ENCODE assay signal across 20 cellular contexts in genomic region chr2:167406558-167406957, GRCh38.
DNase-seq lines count a peak whose midpoint lies in the region; ATAC-seq, FAIRE-seq and TF ChIP-seq lines count a peak whose summit lies in the region.
"Had no signal": no experiment of that assay in that cellular context is flagged by ENCODE, and none has a peak within 500 bp of the region (broad histone marks: within the 10 kb centered on the region; RNA-seq: fewer than 3 reads in every experiment).

No MANE protein-coding gene starts in this region.

- ATAC-seq in left lobe of liver, result no peak
- ATAC-seq: activated T-cell treated with anti-CD3 and anti-CD28 coated beads, Interleukin-2, amount 50 U/mL, for 72 hours; SK-N-SH treated with all-trans-retinoic acid at 6 μM for 48 hours had no signal

- in situ Hi-C loops in HAP-1 (cut with MboI; ENCODE audit: low sequenced_read_pairs), result no loop called here

- WGBS in HUES64, result 12% methylated on average over 4 of the region's 4 CpGs

- H3K36me3 ChIP-seq in HUES64 (ENCODE audit: insufficient read depth, low read length) (peaks cover 3% of the 10 kb centered on the region; the same call in 1 of the 2 replicates), HAP-1 (replicated peaks) (no peaks in the 10 kb centered on the region)
- H3K36me3 ChIP-seq: BE2C, thyroid gland had no signal

- H3K9me3 ChIP-seq in HUES64 (ENCODE audit: insufficient read depth, low read depth, low read length) (peaks cover 17% of the 10 kb centered on the region), HAP-1 (no peaks in the 10 kb centered on the region)
- H3K9me3 ChIP-seq: BE2C, thyroid gland had no signal

- peaks cover 33% of the 10 kb centered on the region for H3K4me1 ChIP-seq in HUES64 (ENCODE audit: insufficient read depth, low read length)
- H3K4me1 ChIP-seq in HAP-1, result no peaks in the 10 kb centered on the region
- H3K4me1 ChIP-seq: BE2C, thyroid gland had no signal

- H3K4me1 Mint-ChIP-seq in chondrocyte (ENCODE audit: low read depth), result peaks cover 16% of the 10 kb centered on the region

- H3K4me3 ChIP-seq in HUES64 (ENCODE audit: low read length) (peak overlapping the region; percentile 20; the same call in 1 of the 2 replicates), HAP-1 (no peak overlapping the region)
- H3K4me3 ChIP-seq: skin epidermis, thyroid gland had no signal

- H3K27me3 Mint-ChIP-seq in chondrocyte (ENCODE audit: low read depth), result no peaks in the 10 kb centered on the region
- H3K27me3 Mint-ChIP-seq: activated CD4-positive, alpha-beta memory T cell treated with anti-CD3 and anti-CD28 coated beads for 36 hours had no signal

- no peak for TF ChIP-seq CTCF in chondrocyte (IDR thresholded peaks at IDR 0.05)

- H3K9me3 Mint-ChIP-seq in chondrocyte (ENCODE audit: low read depth), result peaks cover 26% of the 10 kb centered on the region

- peak overlapping the region; percentile 78 for H3K27ac ChIP-seq in HUES64 (ENCODE audit: low read depth, low read length)
- H3K27ac ChIP-seq: skin epidermis, thyroid gland had no signal

- peak overlapping the region; percentile 83 for H3K27ac Mint-ChIP-seq in chondrocyte (ENCODE audit: unreplicated experiment)
- H3K27ac Mint-ChIP-seq: activated CD4-positive, alpha-beta memory T cell treated with anti-CD3 and anti-CD28 coated beads for 36 hours; activated T-cell treated with anti-CD3 and anti-CD28 coated beads, Interleukin-2, amount 50 U/mL, for 72 hours had no signal

- DNase-seq in chondrocyte (ENCODE audit: low spot score), result no peak
- DNase-seq in iris pigment epithelial cell (ENCODE audit: low read depth), result peak; percentile 56
- DNase-seq in urothelium cell line (ENCODE audit: low spot score), result peak; percentile 20
- DNase-seq in left lobe of liver (ENCODE audit: low spot score), result no peak
- DNase-seq in HAP-1 (ENCODE audit: low spot score in 2 of 2), result no peak
- DNase-seq in effector CD8-positive, alpha-beta T cell (lab: John Stamatoyannopoulos, UW), result no peak
- DNase-seq: activated CD4-positive, alpha-beta memory T cell treated with anti-CD3 and anti-CD28 coated beads for 36 hours; activated T-cell treated with anti-CD3 and anti-CD28 coated beads, Interleukin-2, amount 50 U/mL, for 72 hours; BE2C; Calu3; kidney glomerular epithelial cell; midbrain; NCI-H2029; NCI-H510A treated with DMSO at 0.1 percent for 48 hours; occipital lobe; thyroid gland had no signal

- H3K27me3 ChIP-seq in HUES64 (ENCODE audit: insufficient read depth, low read length) (no peaks in the 10 kb centered on the region), HAP-1 (ENCODE audit: low read depth) (no peaks in the 10 kb centered on the region)
- H3K27me3 ChIP-seq: BE2C, thyroid gland had no signal

- FAIRE-seq in urothelium cell line (lab: Jason Lieb, UNC), result no peak
- FAIRE-seq: HTR-8/SVneo had no signal

- H3K9ac ChIP-seq in HUES64 (ENCODE audit: low read depth, low read length), result peak overlapping the region; percentile 34; the same call in 1 of the 2 replicates

- H3K36me3 Mint-ChIP-seq in chondrocyte (ENCODE audit: low read depth), result peaks cover 1% of the 10 kb centered on the region
- H3K36me3 Mint-ChIP-seq: activated CD4-positive, alpha-beta memory T cell treated with anti-CD3 and anti-CD28 coated beads for 36 hours had no signal

- H3K4me3 Mint-ChIP-seq in chondrocyte (ENCODE audit: unreplicated experiment), result no peak overlapping the region
- H3K4me3 Mint-ChIP-seq: activated CD4-positive, alpha-beta memory T cell treated with anti-CD3 and anti-CD28 coated beads for 36 hours; activated T-cell treated with anti-CD3 and anti-CD28 coated beads, Interleukin-2, amount 50 U/mL, for 72 hours had no signal

Comparison
In these comparisons a context has a peak if more than half of its experiments do, and no peak if none do; other contexts are left out.
1. DNase-seq: peak in iris pigment epithelial cell (single experiment) and urothelium cell line (single experiment); none in chondrocyte (single experiment), left lobe of liver (single experiment), HAP-1 (0 of 2) and effector CD8-positive, alpha-beta T cell (single experiment).